In the genomic region with DNA sequence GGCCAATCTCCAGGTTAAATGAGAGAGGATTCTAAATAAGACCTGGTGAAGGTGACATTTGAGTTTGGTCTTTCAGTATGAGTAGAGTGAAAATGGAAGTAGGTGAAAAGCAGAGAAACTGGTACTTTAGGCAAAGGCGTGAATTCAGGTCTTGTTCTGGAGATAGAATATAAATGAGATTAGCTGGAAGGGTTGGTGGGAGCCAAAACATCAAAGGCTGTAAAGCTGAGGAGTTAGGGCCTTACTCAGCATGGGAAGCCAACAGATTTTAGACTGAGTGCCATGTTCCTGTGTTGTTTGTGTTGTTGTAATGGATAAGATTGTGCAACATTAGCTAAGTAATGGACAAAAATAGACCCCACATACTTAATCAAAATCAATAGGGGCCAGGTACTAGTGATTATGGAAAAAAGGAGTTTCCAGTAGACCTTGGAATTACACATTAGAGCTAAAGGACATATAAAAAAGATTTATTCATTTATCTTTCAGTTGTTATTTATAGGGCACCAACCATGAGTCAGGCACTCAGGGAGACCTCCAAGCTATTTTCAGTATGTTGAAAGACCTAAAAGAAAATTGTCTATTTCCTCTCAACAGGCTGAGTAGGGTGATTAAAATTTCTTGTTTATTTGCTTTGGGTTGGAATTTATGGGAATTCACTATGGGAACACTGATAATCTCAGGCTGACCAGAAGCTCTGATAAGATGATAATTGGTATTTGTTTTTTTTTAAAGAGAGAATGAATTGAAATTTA, we compare ENCODE assay signal across 12 cellular contexts. TPM values are rescaled to one million over a fixed set of nuclear protein-coding genes. Genes with fewer than 3 reads are reported as not detected.
DNase-seq lines count a peak whose midpoint lies in the region; ATAC-seq, FAIRE-seq and TF ChIP-seq lines count a peak whose summit lies in the region.
"Had no signal": no experiment of that assay in that cellular context is flagged by ENCODE, and none has a peak within 500 bp of the region (broad histone marks: within the 10 kb centered on the region; RNA-seq: fewer than 3 reads in every experiment).

No MANE protein-coding gene starts in this region.

- H3K27ac Mint-ChIP-seq in endothelial cell (ENCODE audit: unreplicated experiment), result no peak overlapping the region
- H3K27ac Mint-ChIP-seq: activated naive CD4-positive, alpha-beta T cell treated with anti-CD3 and anti-CD28 coated beads for 36 hours had no signal

- TF ChIP-seq CTCF in HEK293 (tag by site-specific recombination; IDR thresholded peaks at IDR 0.05) (no peak), kidney (IDR thresholded peaks at IDR 0.05; ENCODE audit: borderline replicate concordance, extremely low read depth, insufficient read depth) (no peak), endothelial cell (IDR thresholded peaks at IDR 0.05; ENCODE audit: unreplicated experiment) (no peak)

- DNase-seq in NOMO-1 treated with dmso at 0.1 percent for 144 hours (lab: John Stamatoyannopoulos, UW; ENCODE audit: unreplicated experiment) (peak; percentile 38), kidney (no peak), NCI-H82 (lab: John Stamatoyannopoulos, UW) (no peak), occipital lobe (lab: John Stamatoyannopoulos, UW) (no peak), GM19240 (ENCODE audit: insufficient read length, low spot score) (no peak), endothelial cell (ENCODE audit: low spot score) (no peak)
- DNase-seq: activated naive CD4-positive, alpha-beta T cell treated with anti-CD3 and anti-CD28 coated beads for 36 hours; right cardiac atrium; T-helper 1 cell; testis had no signal

- H3K9ac ChIP-seq in kidney (ENCODE audit: low read length in 2 of 2), result no peak overlapping the region

- H3K4me1 Mint-ChIP-seq in endothelial cell (ENCODE audit: unreplicated experiment), result no peaks in the 10 kb centered on the region

- peak overlapping the region; percentile 38; the same call in 1 of the 2 replicates for H3K27ac ChIP-seq in HEK293 (ENCODE audit: extremely low read depth, low read depth, low read length)
- H3K27ac ChIP-seq in kidney (ENCODE audit: low read depth in 2 of 2, low read length in 2 of 2), result peak overlapping the region in 1 of 2 donors; percentile 2
- H3K27ac ChIP-seq: testis had no signal

- H3K4me1 ChIP-seq in HEK293 (ENCODE audit: control insufficient read depth, insufficient read depth, low read length) (peaks cover 7% of the 10 kb centered on the region; the same call in 1 of the 2 replicates), kidney (ENCODE audit: control insufficient read depth in 1 of 2, insufficient read depth in 1 of 2, low read depth in 1 of 2, low read length in 2 of 2) (no peaks in the 10 kb centered on the region)
- H3K4me1 ChIP-seq: testis had no signal

- H3K9me3 Mint-ChIP-seq in endothelial cell (ENCODE audit: unreplicated experiment), result no peaks in the 10 kb centered on the region
- H3K9me3 Mint-ChIP-seq: activated naive CD4-positive, alpha-beta T cell treated with anti-CD3 and anti-CD28 coated beads for 36 hours had no signal

- no peak overlapping the region for H3K4me3 Mint-ChIP-seq in endothelial cell (ENCODE audit: unreplicated experiment)
- H3K4me3 Mint-ChIP-seq: activated naive CD4-positive, alpha-beta T cell treated with anti-CD3 and anti-CD28 coated beads for 36 hours had no signal

- CTCF ChIA-PET in HEK293 (lab: Yijun Ruan, JAX), result interaction anchor here (0.7 to 1.3 kb wide), 5 partner anchors 10 to 241 kb away, joined by 3 to 6 read pairs (median 5); no protein-coding TSS in a partner anchor

- H3K9me3 ChIP-seq in HEK293 (ENCODE audit: control insufficient read depth, insufficient read depth, low read depth, low read length), result no peaks in the 10 kb centered on the region
- H3K9me3 ChIP-seq in kidney (ENCODE audit: control insufficient read depth in 1 of 2, low read length in 2 of 2), result no peaks in the 10 kb centered on the region
- H3K9me3 ChIP-seq: testis had no signal

- no peaks in the 10 kb centered on the region for H3K36me3 ChIP-seq in HEK293 (ENCODE audit: control insufficient read depth in 2 of 2, insufficient read depth in 1 of 2, low read length in 2 of 2)
- no peaks in the 10 kb centered on the region for H3K36me3 ChIP-seq in kidney (ENCODE audit: control insufficient read depth in 1 of 2, insufficient read depth in 2 of 2, low read length in 2 of 2)

- intact Hi-C loops in kidney (cut with DNase I), result no loop called here

- FAIRE-seq in kidney (lab: Jason Lieb, UNC), result peak; percentile 17

- no peaks in the 10 kb centered on the region for H3K27me3 Mint-ChIP-seq in endothelial cell (ENCODE audit: unreplicated experiment)

- no peaks in the 10 kb centered on the region for H3K36me3 Mint-ChIP-seq in endothelial cell (ENCODE audit: low read depth, unreplicated experiment)

- ATAC-seq in GM18502 (IDR thresholded peaks at IDR 0.05; ENCODE audit: poor library complexity, unreplicated experiment), result peak; percentile 76

- H3K4me3 ChIP-seq in HEK293 (ENCODE audit: low read depth, low read length) (no peak overlapping the region), kidney (ENCODE audit: low read length in 2 of 2) (no peak overlapping the region)
- H3K4me3 ChIP-seq: testis had no signal

- POLR2A ChIA-PET in HEK293 (lab: Yijun Ruan, JAX), result interaction anchor here (0.9 kb wide), 1 partner anchor 129 kb away, joined by 3 read pairs; no protein-coding TSS in a partner anchor

TF ChIP-seq in HEK293, 187 proteins besides CTCF, POLR2A, EP300 and RAD21 (continues in another document):
- TF ChIP-seq SALL2 (tag by site-specific recombination; IDR thresholded peaks at IDR 0.05; ENCODE audit: borderline replicate concordance) (no peak), KLF16 (tag by site-specific recombination; IDR thresholded peaks at IDR 0.05) (no peak), MEIS1 (CRISPR knock-in tag; IDR thresholded peaks at IDR 0.05; ENCODE audit: borderline replicate concordance) (no peak), ZNF302 (tag by site-specific recombination; IDR thresholded peaks at IDR 0.05; ENCODE audit: low read depth) (no peak), ZBTB21 (tag by site-specific recombination; IDR thresholded peaks at IDR 0.05) (0 out of 2 replicates have a peak, but pooled peaks have one; percentile 61), PRDM1 (tag by site-specific recombination; IDR thresholded peaks at IDR 0.05) (peak; percentile 49), ZNF585B (tag by site-specific recombination; IDR thresholded peaks at IDR 0.05) (no peak), ZNF140 (tag by site-specific recombination; IDR thresholded peaks at IDR 0.05) (no peak), ZNF324 (tag by site-specific recombination; IDR thresholded peaks at IDR 0.05) (no peak), RBAK (tag by site-specific recombination; IDR thresholded peaks at IDR 0.05) (no peak), OVOL3 (tag by site-specific recombination; IDR thresholded peaks at IDR 0.05) (0 out of 2 replicates have a peak, but pooled peaks have one; percentile 68), ZBTB7A (tag by site-specific recombination; IDR thresholded peaks at IDR 0.05; ENCODE audit: low read depth) (no peak), ZNF175 (tag by site-specific recombination; IDR thresholded peaks at IDR 0.05) (no peak), ZFP69B (tag by site-specific recombination; IDR thresholded peaks at IDR 0.05) (no peak)
- TF ChIP-seq, protein P1, sequence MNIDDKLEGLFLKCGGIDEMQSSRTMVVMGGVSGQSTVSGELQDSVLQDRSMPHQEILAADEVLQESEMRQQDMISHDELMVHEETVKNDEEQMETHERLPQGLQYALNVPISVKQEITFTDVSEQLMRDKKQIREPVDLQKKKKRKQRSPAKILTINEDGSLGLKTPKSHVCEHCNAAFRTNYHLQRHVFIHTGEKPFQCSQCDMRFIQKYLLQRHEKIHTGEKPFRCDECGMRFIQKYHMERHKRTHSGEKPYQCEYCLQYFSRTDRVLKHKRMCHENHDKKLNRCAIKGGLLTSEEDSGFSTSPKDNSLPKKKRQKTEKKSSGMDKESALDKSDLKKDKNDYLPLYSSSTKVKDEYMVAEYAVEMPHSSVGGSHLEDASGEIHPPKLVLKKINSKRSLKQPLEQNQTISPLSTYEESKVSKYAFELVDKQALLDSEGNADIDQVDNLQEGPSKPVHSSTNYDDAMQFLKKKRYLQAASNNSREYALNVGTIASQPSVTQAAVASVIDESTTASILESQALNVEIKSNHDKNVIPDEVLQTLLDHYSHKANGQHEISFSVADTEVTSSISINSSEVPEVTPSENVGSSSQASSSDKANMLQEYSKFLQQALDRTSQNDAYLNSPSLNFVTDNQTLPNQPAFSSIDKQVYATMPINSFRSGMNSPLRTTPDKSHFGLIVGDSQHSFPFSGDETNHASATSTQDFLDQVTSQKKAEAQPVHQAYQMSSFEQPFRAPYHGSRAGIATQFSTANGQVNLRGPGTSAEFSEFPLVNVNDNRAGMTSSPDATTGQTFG (tag by site-specific recombination; IDR thresholded peaks at IDR 0.05; ENCODE audit: borderline replicate concordance), result no peak
- TF ChIP-seq, protein P2, sequence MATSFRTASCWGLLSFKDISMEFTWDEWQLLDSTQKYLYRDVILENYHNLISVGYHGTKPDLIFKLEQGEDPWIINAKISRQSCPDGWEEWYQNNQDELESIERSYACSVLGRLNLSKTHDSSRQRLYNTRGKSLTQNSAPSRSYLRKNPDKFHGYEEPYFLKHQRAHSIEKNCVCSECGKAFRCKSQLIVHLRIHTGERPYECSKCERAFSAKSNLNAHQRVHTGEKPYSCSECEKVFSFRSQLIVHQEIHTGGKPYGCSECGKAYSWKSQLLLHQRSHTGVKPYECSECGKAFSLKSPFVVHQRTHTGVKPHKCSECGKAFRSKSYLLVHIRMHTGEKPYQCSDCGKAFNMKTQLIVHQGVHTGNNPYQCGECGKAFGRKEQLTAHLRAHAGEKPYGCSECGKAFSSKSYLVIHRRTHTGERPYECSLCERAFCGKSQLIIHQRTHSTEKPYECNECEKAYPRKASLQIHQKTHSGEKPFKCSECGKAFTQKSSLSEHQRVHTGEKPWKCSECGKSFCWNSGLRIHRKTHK (tag by site-specific recombination; IDR thresholded peaks at IDR 0.05), result no peak

RNA-seq across cellular contexts. Expression of gene ARL14, which starts 20.8 kb away (rescaled TPM):
- total RNA-seq in kidney (0.31 TPM), occipital lobe (not detected), endothelial cell (ENCODE audit: unreplicated experiment) (not detected)
- polyA plus RNA-seq in kidney (ENCODE audit: insufficient read depth, low read depth, low replicate concordance), result not detected
- total RNA-seq: activated naive CD4-positive, alpha-beta T cell treated with anti-CD3 and anti-CD28 coated beads for 36 hours; right cardiac atrium had no signal

RNA-seq across cellular contexts. Expression of gene PPM1L, which starts 58.2 kb away (rescaled TPM):
- 13.8 TPM for total RNA-seq in kidney
- 2.8 TPM for polyA plus RNA-seq in kidney (ENCODE audit: insufficient read depth, low read depth, low replicate concordance)
- total RNA-seq in occipital lobe, result 90.3 TPM
- total RNA-seq in endothelial cell (ENCODE audit: unreplicated experiment), result 12.2 TPM
